In the genomic region with DNA sequence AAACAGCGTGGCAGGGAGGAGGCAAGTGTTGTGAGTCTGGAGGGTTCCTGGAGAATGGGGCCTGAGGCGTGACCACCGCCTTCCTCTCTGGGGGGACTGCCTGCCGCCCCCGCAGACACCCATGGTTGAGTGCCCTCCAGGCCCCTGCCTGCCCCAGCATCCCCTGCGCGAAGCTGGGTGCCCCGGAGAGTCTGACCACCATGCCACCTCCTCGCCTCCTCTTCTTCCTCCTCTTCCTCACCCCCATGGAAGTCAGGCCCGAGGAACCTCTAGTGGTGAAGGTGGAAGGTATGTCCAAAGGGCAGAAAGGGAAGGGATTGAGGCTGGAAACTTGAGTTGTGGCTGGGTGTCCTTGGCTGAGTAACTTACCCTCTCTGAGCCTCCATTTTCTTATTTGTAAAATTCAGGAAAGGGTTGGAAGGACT, we compare ENCODE assay signal across 1 cellular context.
TF ChIP-seq lines count a peak whose summit lies in the region.

A gene (plus strand): TSS at position 171 of the 425 bp plus-strand sequence. CDS start 30 bp downstream, at position 201.

TF ChIP-seq in HEK293, 187 proteins besides CTCF, POLR2A, EP300 and RAD21 (continued from another document):
- TF ChIP-seq ZBTB48 (tag by site-specific recombination; IDR thresholded peaks at IDR 0.05): no peak
TF ChIP-seq in HEK293: peak in this region for 1.
